Comparison of ENCODE assay signal across 1 cellular context in the genomic region with DNA sequence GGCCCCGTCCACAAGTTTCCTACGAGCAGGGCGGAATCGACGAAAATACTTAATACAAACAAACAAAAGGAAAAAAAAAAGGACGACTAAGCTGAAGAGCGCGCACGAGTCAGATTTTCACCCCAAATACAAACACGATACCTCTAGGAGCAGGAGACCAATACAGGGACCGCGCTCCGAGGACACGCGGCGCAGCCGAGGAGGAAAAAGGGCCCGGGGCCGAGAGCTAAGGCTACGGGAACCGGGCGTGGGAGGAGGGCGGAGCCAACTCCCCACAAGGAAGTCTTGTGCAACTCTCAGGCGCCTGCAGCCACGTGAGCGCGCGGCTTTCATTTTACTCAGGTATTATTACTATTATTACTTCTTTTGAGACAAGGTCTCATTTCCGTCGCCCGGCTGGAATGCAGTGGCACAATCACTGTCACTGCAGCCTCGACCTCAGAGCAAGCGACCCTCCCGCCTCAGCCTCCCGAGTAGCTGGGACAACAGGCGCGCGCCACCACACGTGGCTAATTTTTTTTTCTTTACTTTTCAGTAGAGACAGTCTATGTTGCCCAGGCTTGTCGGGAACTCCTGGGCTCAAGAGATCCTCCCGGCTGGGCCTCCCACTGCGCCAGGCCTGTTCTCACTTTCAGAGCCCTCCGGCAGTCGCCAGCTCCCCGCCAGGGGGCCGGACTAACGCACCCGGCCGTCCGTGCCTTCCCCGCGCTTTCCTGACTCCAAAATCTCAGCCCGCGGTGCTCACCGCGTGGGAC.
TF ChIP-seq lines count a peak whose summit lies in the region.

No MANE protein-coding gene starts in this region.

TF ChIP-seq in K562, 482 proteins besides CTCF, POLR2A, EP300 and RAD21 (continued from another document):
- TF ChIP-seq PPARD (CRISPR knock-in tag; IDR thresholded peaks at IDR 0.05) (no peak), IFI16 (CRISPR knock-in tag; IDR thresholded peaks at IDR 0.05) (no peak), TAL1 (IDR thresholded peaks at IDR 0.05) (no peak), ZNF512 (tag; IDR thresholded peaks at IDR 0.05) (no peak), NFXL1 (CRISPR knock-in tag; IDR thresholded peaks at IDR 0.05) (no peak), CHD7 (IDR thresholded peaks at IDR 0.05; ENCODE audit: low read depth, low read length) (no peak)
- TF ChIP-seq, protein P1, sequence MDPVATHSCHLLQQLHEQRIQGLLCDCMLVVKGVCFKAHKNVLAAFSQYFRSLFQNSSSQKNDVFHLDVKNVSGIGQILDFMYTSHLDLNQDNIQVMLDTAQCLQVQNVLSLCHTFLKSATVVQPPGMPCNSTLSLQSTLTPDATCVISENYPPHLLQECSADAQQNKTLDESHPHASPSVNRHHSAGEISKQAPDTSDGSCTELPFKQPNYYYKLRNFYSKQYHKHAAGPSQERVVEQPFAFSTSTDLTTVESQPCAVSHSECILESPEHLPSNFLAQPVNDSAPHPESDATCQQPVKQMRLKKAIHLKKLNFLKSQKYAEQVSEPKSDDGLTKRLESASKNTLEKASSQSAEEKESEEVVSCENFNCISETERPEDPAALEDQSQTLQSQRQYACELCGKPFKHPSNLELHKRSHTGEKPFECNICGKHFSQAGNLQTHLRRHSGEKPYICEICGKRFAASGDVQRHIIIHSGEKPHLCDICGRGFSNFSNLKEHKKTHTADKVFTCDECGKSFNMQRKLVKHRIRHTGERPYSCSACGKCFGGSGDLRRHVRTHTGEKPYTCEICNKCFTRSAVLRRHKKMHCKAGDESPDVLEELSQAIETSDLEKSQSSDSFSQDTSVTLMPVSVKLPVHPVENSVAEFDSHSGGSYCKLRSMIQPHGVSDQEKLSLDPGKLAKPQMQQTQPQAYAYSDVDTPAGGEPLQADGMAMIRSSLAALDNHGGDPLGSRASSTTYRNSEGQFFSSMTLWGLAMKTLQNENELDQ (CRISPR knock-in tag; IDR thresholded peaks at IDR 0.05; ENCODE audit: borderline replicate concordance) = no peak
